In genomic region chr10:116444527-116445142, GRCh38 we compare ENCODE assay signal across 8 cellular contexts. TPM values are rescaled to one million over a fixed set of nuclear protein-coding genes. Genes with fewer than 3 reads are reported as not detected.
DNase-seq lines count a peak whose midpoint lies in the region; TF ChIP-seq lines count a peak whose summit lies in the region.

No MANE protein-coding gene starts in this region.

- DNase-seq in AG08395 (ENCODE audit: low spot score), result peak; percentile 50
- no peak for DNase-seq in GM06990 (ENCODE audit: extremely low read depth, insufficient read length)
- DNase-seq in HFF-Myc (ENCODE audit: extremely low read depth, low read depth), result peak; percentile 11
- peak; percentile 5 for DNase-seq in NCI-H69 (lab: John Stamatoyannopoulos, UW)
- no peak for DNase-seq in epithelial cell of proximal tubule (ENCODE audit: low read depth)
- no peak for DNase-seq in progenitor cell of endocrine pancreas (ENCODE audit: low spot score, unreplicated experiment)
- DNase-seq in dedifferentiated amniotic fluid mesenchymal stem cell (ENCODE audit: extremely low spot score), result no peak
- DNase-seq in MV-4-11 (lab: John Stamatoyannopoulos, UW), result no peak

- no peaks in the 10 kb centered on the region for H3K4me1 Mint-ChIP-seq in progenitor cell of endocrine pancreas (ENCODE audit: low read depth)

- no peak overlapping the region for H3K4me3 Mint-ChIP-seq in progenitor cell of endocrine pancreas (ENCODE audit: low read depth)

- H3K36me3 ChIP-seq in GM06990 (ENCODE audit: control insufficient read depth, insufficient read depth, low read length), result no peaks in the 10 kb centered on the region

- no peak overlapping the region for H3K4me3 ChIP-seq in GM06990 (replicated peaks; ENCODE audit: low read depth, low read length)
- H3K4me3 ChIP-seq in HFF-Myc (replicated peaks; ENCODE audit: low read depth, low read length), result no peak overlapping the region
- no peak overlapping the region for H3K4me3 ChIP-seq in epithelial cell of proximal tubule (ENCODE audit: low read depth, low read length)

- H3K36me3 Mint-ChIP-seq in progenitor cell of endocrine pancreas (ENCODE audit: insufficient read depth), result no peaks in the 10 kb centered on the region

- no peak overlapping the region for H3K27ac Mint-ChIP-seq in progenitor cell of endocrine pancreas

- peaks cover 4% of the 10 kb centered on the region for H3K27me3 Mint-ChIP-seq in progenitor cell of endocrine pancreas

- peak; percentile 88 for TF ChIP-seq CTCF in GM06990 (IDR thresholded peaks at IDR 0.05; ENCODE audit: insufficient read depth, low read length, poor library complexity, severe bottlenecking)
- peak; percentile 82 for TF ChIP-seq CTCF in HFF-Myc (IDR thresholded peaks at IDR 0.05; ENCODE audit: low read depth, low read length, missing control alignments)
- TF ChIP-seq CTCF in epithelial cell of proximal tubule (conservative IDR thresholded peaks at IDR 0.05; ENCODE audit: low read depth, low read length), result peak; percentile 97
- peak; percentile 95 for TF ChIP-seq CTCF in progenitor cell of endocrine pancreas (IDR thresholded peaks at IDR 0.05; ENCODE audit: unreplicated experiment)

- H3K27me3 ChIP-seq in GM06990 (replicated peaks; ENCODE audit: control insufficient read depth, insufficient read depth, low read length), result no peaks in the 10 kb centered on the region

- no peaks in the 10 kb centered on the region for H3K9me3 Mint-ChIP-seq in progenitor cell of endocrine pancreas (ENCODE audit: low read depth)

RNA-seq across cellular contexts. Expression of gene PNLIPRP3, which starts 17.0 kb away (rescaled TPM):
- total RNA-seq in epithelial cell of proximal tubule (not detected in 2 replicates), progenitor cell of endocrine pancreas (not detected in 2 replicates)

Comparison
In these comparisons a context has a peak if more than half of its experiments do, and no peak if none do; other contexts are left out.
1. DNase-seq: peak in AG08395 (single experiment), HFF-Myc (single experiment) and NCI-H69 (single experiment); none in GM06990 (single experiment), epithelial cell of proximal tubule (single experiment), progenitor cell of endocrine pancreas (single experiment), dedifferentiated amniotic fluid mesenchymal stem cell (single experiment) and MV-4-11 (single experiment).
2. Peak in every context shown above with its lines, with median percentiles within 50 percentile points of each other: CTCF ChIP-seq.